30 cellular contexts compared by ENCODE assay signal in the genomic region with DNA sequence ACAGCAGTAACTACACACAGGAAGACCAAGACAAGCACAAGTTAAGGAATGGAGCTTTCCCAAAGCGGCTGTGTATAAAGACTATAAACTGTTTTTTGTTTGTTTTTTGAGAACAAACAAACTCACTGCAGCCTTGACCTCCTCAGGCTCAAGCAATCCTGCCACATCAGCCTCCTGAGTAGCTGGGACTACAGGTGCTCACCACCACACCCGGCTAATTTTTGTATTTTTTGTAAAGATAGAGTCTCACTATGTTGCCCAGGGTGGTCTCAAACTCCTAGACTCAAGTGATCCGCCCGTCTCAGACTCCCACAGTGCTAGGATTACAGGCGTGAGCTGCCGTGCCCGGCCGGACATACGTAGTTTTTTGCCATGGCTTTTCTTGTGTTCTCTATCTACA. TPM values are rescaled to one million over a fixed set of nuclear protein-coding genes. Genes with fewer than 3 reads are reported as not detected.
"Had no signal": no experiment of that assay in that cellular context is flagged by ENCODE, and none has a peak within 500 bp of the region (broad histone marks: within the 10 kb centered on the region; RNA-seq: fewer than 3 reads in every experiment).

No MANE protein-coding gene starts in this region.

- H3K27me3 Mint-ChIP-seq: memory B cell; naive thymus-derived CD4-positive, alpha-beta T cell had no signal

- H3K36me3 Mint-ChIP-seq: immature natural killer cell, memory B cell, neural progenitor cell had no signal

- H3K36me3 ChIP-seq: colonic mucosa, neural progenitor cell, thoracic aorta had no signal

- H3K27ac ChIP-seq: colonic mucosa, heart left ventricle, neural progenitor cell, spleen, thoracic aorta, WERI-Rb-1 had no signal

- H3K9me3 Mint-ChIP-seq: activated naive CD4-positive, alpha-beta T cell treated with anti-CD3 and anti-CD28 coated beads, Interleukin-2, amount 50 U/mL, for 72 hours; activated T-cell treated with anti-CD3 and anti-CD28 coated beads, Interleukin-2, amount 50 U/mL, for 4 hours; immature natural killer cell; memory B cell; naive thymus-derived CD4-positive, alpha-beta T cell; neural progenitor cell had no signal

- ATAC-seq: activated CD4-positive, CD25-positive, alpha-beta regulatory T cell treated with anti-CD3 and anti-CD28 coated beads, Interleukin-2, amount 50 U/mL, for 24 hours; activated naive CD4-positive, alpha-beta T cell treated with anti-CD3 and anti-CD28 coated beads, Interleukin-2, amount 50 U/mL, for 72 hours; activated T-cell treated with anti-CD3 and anti-CD28 coated beads, Interleukin-2, amount 50 U/mL, for 4 hours; heart left ventricle; naive thymus-derived CD4-positive, alpha-beta T cell; right cardiac atrium had no signal

- H3K4me3 ChIP-seq: colonic mucosa, heart left ventricle, neural progenitor cell, spleen, thoracic aorta had no signal

- H3K27me3 ChIP-seq: colonic mucosa, heart left ventricle, neural progenitor cell had no signal

- H3K9me3 ChIP-seq: colonic mucosa, heart left ventricle, spleen, thoracic aorta had no signal

- H2AFZ ChIP-seq: neural progenitor cell had no signal

- DNase-seq: activated CD4-positive, alpha-beta T cell treated with anti-CD3 and anti-CD28 coated beads for 48 hours; activated CD4-positive, alpha-beta T cell treated with anti-CD3 and anti-CD28 coated beads, Interleukin-2, amount 50 U/mL, for 48 hours; activated CD8-positive, alpha-beta memory T cell treated with anti-CD3 and anti-CD28 coated beads, Interleukin-2, amount 50 U/mL, for 48 hours; activated naive CD4-positive, alpha-beta T cell; activated T-cell treated with anti-CD3 and anti-CD28 coated beads, Interleukin-2, amount 50 U/mL, for 4 hours; cerebellar nuclear complex; colonic mucosa; effector memory CD4-positive, alpha-beta T cell; erythroblast; foreskin fibroblast; heart left ventricle; hypothalamus; immature natural killer cell; kidney; left colon; midbrain; naive thymus-derived CD4-positive, alpha-beta T cell; occipital lobe; spleen; stimulated activated naive CD4-positive, alpha-beta T cell treated with Interleukin-2 at 50 U/mL for 16 hours; T-helper 1 cell; T-helper 9 cell; WERI-Rb-1 had no signal

- H3K4me1 Mint-ChIP-seq: memory B cell had no signal

- H3K4me2 ChIP-seq: neural progenitor cell had no signal

- H3K9ac ChIP-seq: neural progenitor cell had no signal

- FAIRE-seq: kidney, TTC549 had no signal

- H3K27ac Mint-ChIP-seq: activated naive CD4-positive, alpha-beta T cell treated with anti-CD3 and anti-CD28 coated beads, Interleukin-2, amount 50 U/mL, for 72 hours; immature natural killer cell; memory B cell; neural progenitor cell had no signal

- H3K4me3 Mint-ChIP-seq: activated T-cell treated with anti-CD3 and anti-CD28 coated beads, Interleukin-2, amount 50 U/mL, for 4 hours; immature natural killer cell; memory B cell; naive thymus-derived CD4-positive, alpha-beta T cell; neural progenitor cell had no signal

RNA-seq across cellular contexts. Expression of a gene that starts 4.1 kb away (rescaled TPM):
- total RNA-seq: colonic mucosa, occipital lobe, thoracic aorta had no signal
- polyA plus RNA-seq: right cardiac atrium had no signal
